ENCODE assay signal across 6 cellular contexts in the genomic region with DNA sequence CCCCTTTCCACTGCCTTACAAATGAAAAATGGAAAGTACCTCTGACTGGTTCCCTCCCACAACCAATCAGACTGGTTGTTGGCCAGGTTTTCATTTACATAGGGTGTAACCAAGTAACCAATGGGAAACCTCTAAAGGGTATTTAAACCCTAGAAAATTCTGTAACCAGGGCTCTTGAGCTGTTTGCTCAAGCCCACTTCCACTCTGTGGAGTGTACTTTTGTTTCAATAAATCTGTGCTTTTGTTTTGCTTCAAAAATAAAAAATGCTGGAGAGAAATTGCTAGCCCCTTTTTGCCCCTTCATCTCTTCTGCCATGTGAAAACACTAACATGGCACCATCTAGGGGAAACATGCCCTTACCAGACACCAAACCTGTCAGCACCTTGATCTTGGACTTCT.
"Had no signal": no experiment of that assay in that cellular context is flagged by ENCODE, and none has a peak within 500 bp of the region (broad histone marks: within the 10 kb centered on the region; RNA-seq: fewer than 3 reads in every experiment).

No MANE protein-coding gene starts in this region.

- DNase-seq: IMR-90, KBM-7, KG1 had no signal

- H3K4me3 ChIP-seq: K562 had no signal

- FAIRE-seq: K562 had no signal

- H3K4me2 ChIP-seq: KMS-11 had no signal

- H3K9ac ChIP-seq: KMS-11 had no signal

- ATAC-seq: K562 had no signal

- H3K27ac ChIP-seq: HL-60, KMS-11 had no signal
